2 cellular contexts compared by ENCODE assay signal in the genomic region with DNA sequence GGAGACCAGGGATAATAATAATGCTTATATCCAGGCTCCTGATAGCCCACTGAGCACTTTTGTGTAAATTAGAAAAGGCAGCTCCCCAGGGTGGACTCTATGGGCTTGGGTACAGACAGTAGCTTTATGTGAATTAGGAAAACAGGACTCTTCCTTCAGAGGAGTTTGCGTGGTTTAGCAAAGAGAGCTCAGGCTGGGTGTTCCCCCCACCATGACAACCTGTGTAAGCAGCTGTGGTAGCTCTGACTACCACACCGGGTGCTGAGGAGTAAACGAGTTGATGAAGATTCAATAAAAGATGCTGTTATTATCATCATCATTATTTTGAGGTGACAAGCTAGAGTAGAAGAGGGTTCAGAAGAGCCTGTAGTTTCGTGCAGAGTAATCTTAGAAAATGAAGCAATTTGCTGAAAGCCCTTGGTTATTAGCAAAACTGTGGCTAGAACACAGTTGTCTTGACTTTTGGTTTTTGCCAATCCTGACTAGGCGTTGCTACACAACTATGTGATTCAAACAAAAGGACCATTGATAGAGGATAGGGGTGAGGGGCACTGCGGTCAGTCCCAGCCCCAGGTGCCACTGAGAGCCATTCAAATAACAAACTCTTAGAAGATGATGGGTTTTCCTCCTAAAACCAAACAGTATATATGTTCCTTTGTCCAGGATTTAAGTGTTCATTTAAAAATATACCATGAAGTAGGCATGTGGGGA.
TF ChIP-seq lines count a peak whose summit lies in the region.

No MANE protein-coding gene starts in this region.

TF ChIP-seq in A549, 52 proteins besides CTCF, POLR2A, EP300 and RAD21 (continued from another document):
- TF ChIP-seq, protein P1, sequence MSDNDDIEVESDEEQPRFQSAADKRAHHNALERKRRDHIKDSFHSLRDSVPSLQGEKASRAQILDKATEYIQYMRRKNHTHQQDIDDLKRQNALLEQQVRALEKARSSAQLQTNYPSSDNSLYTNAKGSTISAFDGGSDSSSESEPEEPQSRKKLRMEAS (IDR thresholded peaks at IDR 0.05): no peak

TF ChIP-seq in GM23338, 12 proteins besides CTCF, POLR2A, EP300 and RAD21 (continued from another document):
- TF ChIP-seq, protein P2, sequence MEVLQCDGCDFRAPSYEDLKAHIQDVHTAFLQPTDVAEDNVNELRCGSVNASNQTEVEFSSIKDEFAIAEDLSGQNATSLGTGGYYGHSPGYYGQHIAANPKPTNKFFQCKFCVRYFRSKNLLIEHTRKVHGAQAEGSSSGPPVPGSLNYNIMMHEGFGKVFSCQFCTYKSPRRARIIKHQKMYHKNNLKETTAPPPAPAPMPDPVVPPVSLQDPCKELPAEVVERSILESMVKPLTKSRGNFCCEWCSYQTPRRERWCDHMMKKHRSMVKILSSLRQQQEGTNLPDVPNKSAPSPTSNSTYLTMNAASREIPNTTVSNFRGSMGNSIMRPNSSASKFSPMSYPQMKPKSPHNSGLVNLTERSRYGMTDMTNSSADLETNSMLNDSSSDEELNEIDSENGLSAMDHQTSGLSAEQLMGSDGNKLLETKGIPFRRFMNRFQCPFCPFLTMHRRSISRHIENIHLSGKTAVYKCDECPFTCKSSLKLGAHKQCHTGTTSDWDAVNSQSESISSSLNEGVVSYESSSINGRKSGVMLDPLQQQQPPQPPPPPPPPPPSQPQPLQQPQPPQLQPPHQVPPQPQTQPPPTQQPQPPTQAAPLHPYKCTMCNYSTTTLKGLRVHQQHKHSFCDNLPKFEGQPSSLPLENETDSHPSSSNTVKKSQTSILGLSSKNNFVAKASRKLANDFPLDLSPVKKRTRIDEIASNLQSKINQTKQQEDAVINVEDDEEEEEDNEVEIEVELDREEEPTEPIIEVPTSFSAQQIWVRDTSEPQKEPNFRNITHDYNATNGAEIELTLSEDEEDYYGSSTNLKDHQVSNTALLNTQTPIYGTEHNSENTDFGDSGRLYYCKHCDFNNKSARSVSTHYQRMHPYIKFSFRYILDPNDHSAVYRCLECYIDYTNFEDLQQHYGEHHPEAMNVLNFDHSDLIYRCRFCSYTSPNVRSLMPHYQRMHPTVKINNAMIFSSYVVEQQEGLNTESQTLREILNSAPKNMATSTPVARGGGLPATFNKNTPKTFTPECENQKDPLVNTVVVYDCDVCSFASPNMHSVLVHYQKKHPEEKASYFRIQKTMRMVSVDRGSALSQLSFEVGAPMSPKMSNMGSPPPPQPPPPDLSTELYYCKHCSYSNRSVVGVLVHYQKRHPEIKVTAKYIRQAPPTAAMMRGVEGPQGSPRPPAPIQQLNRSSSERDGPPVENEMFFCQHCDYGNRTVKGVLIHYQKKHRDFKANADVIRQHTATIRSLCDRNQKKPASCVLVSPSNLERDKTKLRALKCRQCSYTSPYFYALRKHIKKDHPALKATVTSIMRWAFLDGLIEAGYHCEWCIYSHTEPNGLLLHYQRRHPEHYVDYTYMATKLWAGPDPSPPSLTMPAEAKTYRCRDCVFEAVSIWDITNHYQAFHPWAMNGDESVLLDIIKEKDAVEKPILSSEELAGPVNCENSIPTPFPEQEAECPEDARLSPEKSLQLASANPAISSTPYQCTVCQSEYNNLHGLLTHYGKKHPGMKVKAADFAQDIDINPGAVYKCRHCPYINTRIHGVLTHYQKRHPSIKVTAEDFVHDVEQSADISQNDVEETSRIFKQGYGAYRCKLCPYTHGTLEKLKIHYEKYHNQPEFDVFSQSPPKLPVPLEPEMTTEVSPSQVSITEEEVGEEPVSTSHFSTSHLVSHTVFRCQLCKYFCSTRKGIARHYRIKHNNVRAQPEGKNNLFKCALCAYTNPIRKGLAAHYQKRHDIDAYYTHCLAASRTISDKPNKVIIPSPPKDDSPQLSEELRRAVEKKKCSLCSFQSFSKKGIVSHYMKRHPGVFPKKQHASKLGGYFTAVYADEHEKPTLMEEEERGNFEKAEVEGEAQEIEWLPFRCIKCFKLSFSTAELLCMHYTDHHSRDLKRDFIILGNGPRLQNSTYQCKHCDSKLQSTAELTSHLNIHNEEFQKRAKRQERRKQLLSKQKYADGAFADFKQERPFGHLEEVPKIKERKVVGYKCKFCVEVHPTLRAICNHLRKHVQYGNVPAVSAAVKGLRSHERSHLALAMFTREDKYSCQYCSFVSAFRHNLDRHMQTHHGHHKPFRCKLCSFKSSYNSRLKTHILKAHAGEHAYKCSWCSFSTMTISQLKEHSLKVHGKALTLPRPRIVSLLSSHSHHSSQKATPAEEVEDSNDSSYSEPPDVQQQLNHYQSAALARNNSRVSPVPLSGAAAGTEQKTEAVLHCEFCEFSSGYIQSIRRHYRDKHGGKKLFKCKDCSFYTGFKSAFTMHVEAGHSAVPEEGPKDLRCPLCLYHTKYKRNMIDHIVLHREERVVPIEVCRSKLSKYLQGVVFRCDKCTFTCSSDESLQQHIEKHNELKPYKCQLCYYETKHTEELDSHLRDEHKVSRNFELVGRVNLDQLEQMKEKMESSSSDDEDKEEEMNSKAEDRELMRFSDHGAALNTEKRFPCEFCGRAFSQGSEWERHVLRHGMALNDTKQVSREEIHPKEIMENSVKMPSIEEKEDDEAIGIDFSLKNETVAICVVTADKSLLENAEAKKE (CRISPR knock-in tag; IDR thresholded peaks at IDR 0.05): no peak
- no peak for TF ChIP-seq NANOG (IDR thresholded peaks at IDR 0.05; ENCODE audit: borderline replicate concordance)
- TF ChIP-seq JUNB (IDR thresholded peaks at IDR 0.05; ENCODE audit: unreplicated experiment): no peak
- TF ChIP-seq CREB1 (CRISPR knock-in tag; IDR thresholded peaks at IDR 0.05; ENCODE audit: low read depth): no peak
- TF ChIP-seq, protein P3, sequence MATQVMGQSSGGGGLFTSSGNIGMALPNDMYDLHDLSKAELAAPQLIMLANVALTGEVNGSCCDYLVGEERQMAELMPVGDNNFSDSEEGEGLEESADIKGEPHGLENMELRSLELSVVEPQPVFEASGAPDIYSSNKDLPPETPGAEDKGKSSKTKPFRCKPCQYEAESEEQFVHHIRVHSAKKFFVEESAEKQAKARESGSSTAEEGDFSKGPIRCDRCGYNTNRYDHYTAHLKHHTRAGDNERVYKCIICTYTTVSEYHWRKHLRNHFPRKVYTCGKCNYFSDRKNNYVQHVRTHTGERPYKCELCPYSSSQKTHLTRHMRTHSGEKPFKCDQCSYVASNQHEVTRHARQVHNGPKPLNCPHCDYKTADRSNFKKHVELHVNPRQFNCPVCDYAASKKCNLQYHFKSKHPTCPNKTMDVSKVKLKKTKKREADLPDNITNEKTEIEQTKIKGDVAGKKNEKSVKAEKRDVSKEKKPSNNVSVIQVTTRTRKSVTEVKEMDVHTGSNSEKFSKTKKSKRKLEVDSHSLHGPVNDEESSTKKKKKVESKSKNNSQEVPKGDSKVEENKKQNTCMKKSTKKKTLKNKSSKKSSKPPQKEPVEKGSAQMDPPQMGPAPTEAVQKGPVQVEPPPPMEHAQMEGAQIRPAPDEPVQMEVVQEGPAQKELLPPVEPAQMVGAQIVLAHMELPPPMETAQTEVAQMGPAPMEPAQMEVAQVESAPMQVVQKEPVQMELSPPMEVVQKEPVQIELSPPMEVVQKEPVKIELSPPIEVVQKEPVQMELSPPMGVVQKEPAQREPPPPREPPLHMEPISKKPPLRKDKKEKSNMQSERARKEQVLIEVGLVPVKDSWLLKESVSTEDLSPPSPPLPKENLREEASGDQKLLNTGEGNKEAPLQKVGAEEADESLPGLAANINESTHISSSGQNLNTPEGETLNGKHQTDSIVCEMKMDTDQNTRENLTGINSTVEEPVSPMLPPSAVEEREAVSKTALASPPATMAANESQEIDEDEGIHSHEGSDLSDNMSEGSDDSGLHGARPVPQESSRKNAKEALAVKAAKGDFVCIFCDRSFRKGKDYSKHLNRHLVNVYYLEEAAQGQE (IDR thresholded peaks at IDR 0.05; ENCODE audit: unreplicated experiment): no peak
- TF ChIP-seq EZH2 (IDR thresholded peaks at IDR 0.05; ENCODE audit: low read depth, unreplicated experiment): no peak
- no peak for TF ChIP-seq ZNF331 (CRISPR knock-in tag; IDR thresholded peaks at IDR 0.05; ENCODE audit: low read depth)
- TF ChIP-seq STAT1 (IDR thresholded peaks at IDR 0.05; ENCODE audit: unreplicated experiment): no peak
- TF ChIP-seq EZH2phosphoT487 (IDR thresholded peaks at IDR 0.05; ENCODE audit: unreplicated experiment): no peak
- TF ChIP-seq, protein P4, sequence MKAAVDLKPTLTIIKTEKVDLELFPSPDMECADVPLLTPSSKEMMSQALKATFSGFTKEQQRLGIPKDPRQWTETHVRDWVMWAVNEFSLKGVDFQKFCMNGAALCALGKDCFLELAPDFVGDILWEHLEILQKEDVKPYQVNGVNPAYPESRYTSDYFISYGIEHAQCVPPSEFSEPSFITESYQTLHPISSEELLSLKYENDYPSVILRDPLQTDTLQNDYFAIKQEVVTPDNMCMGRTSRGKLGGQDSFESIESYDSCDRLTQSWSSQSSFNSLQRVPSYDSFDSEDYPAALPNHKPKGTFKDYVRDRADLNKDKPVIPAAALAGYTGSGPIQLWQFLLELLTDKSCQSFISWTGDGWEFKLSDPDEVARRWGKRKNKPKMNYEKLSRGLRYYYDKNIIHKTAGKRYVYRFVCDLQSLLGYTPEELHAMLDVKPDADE (IDR thresholded peaks at IDR 0.05): no peak
TF ChIP-seq in GM23338: peak in this region for 0.
